In genomic region chr6:51300510-51300909, GRCh38 we compare ENCODE assay signal across 13 cellular contexts.
"Had no signal": no experiment of that assay in that cellular context is flagged by ENCODE, and none has a peak within 500 bp of the region (broad histone marks: within the 10 kb centered on the region; RNA-seq: fewer than 3 reads in every experiment).

No MANE protein-coding gene starts in this region.

- H3K27me3 ChIP-seq: heart left ventricle, right atrium auricular region, thyroid gland, vagina had no signal

- ATAC-seq: activated CD8-positive, alpha-beta memory T cell treated with anti-CD3 and anti-CD28 coated beads, Interleukin-2, amount 10 ng/mL, durations not matched to agents 7 days and 5 days; activated T-cell treated with anti-CD3 and anti-CD28 coated beads, Interleukin-2, amount 50 U/mL, for 4 hours; heart left ventricle; natural killer cell had no signal

- DNase-seq: activated CD4-positive, CD25-positive, alpha-beta regulatory T cell; activated CD8-positive, alpha-beta memory T cell treated with anti-CD3 and anti-CD28 coated beads, Interleukin-2, amount 10 ng/mL, durations not matched to agents 7 days and 5 days; activated naive CD8-positive, alpha-beta T cell treated with anti-CD3 and anti-CD28 coated beads, Interleukin-2, amount 10 ng/mL, durations not matched to agents 7 days and 5 days; activated T-cell treated with anti-CD3 and anti-CD28 coated beads, Interleukin-2, amount 50 U/mL, for 4 hours; anterior cingulate cortex; foreskin melanocyte; heart left ventricle; natural killer cell; thyroid gland had no signal

- H3K36me3 ChIP-seq: heart left ventricle, right atrium auricular region, thyroid gland, vagina had no signal

- H3K4me3 ChIP-seq: heart left ventricle, right atrium auricular region, skin epidermis, thyroid gland, vagina had no signal

- H3K4me1 ChIP-seq: right atrium auricular region, thyroid gland had no signal

- FAIRE-seq: TTC549 had no signal

- H3K9me3 ChIP-seq: heart left ventricle, right atrium auricular region, thyroid gland, vagina had no signal

- H3K27ac ChIP-seq: heart left ventricle, right atrium auricular region, thyroid gland, vagina had no signal
